Comparison of ENCODE assay signal across 8 cellular contexts in genomic region chr12:49108958-49109404, GRCh38. TPM values are rescaled to one million over a fixed set of nuclear protein-coding genes. Genes with fewer than 3 reads are reported as not detected.
A peak's percentile ranks its signal among the peaks of the same experiment; 100 is the strongest.
DNase-seq lines count a peak whose midpoint lies in the region; ATAC-seq and TF ChIP-seq lines count a peak whose summit lies in the region.

No MANE protein-coding gene starts in this region.

- H3K4me3 ChIP-seq in ectodermal cell (ENCODE audit: insufficient read depth, low read depth, low read length), result peak overlapping the region; percentile 99

- H3K27ac Mint-ChIP-seq in CD14-positive monocyte, result peak overlapping the region; percentile 90 to 96 (median 92)

- 91 to 93% methylated on average over 4 of the region's 4 CpGs for WGBS in ectodermal cell, 2 experiments

- no peaks in the 10 kb centered on the region for H3K27me3 ChIP-seq in ectodermal cell (ENCODE audit: control insufficient read depth, insufficient read depth, low read length, poor library complexity, severe bottlenecking)

- ATAC-seq in HG03571 (IDR thresholded peaks at IDR 0.05; ENCODE audit: unreplicated experiment), result no peak
- ATAC-seq in GM21528 (IDR thresholded peaks at IDR 0.05; ENCODE audit: low FRiP score, unreplicated experiment), result no peak

- peaks cover 0 to 1% (median 1%) of the 10 kb centered on the region in 3 donors for H3K27me3 Mint-ChIP-seq in CD14-positive monocyte (ENCODE audit: low read depth in 3 of 3)

- DNase-seq in CD14-positive monocyte (ENCODE audit: low spot score) (no peak), NOMO-1 treated with dmso at 0.1 percent for 144 hours (lab: John Stamatoyannopoulos, UW; ENCODE audit: unreplicated experiment) (peak; percentile 47), myocyte (ENCODE audit: low read depth) (peak; percentile 35), occipital lobe (lab: John Stamatoyannopoulos, UW) (no peak), NCI-H2081 (lab: John Stamatoyannopoulos, UW) (no peak)

- H3K9me3 ChIP-seq in ectodermal cell (ENCODE audit: control insufficient read depth, low read length), result no peaks in the 10 kb centered on the region

- no peak for TF ChIP-seq CTCF in CD14-positive monocyte (IDR thresholded peaks at IDR 0.05)

- peaks cover 10% of the 10 kb centered on the region for H3K36me3 ChIP-seq in ectodermal cell (ENCODE audit: control insufficient read depth, insufficient read depth, low read length)

- H3K9me3 Mint-ChIP-seq in CD14-positive monocyte, result no peaks in the 10 kb centered on the region

- peaks cover 60% of the 10 kb centered on the region for H3K4me1 Mint-ChIP-seq in CD14-positive monocyte

- H3K27ac ChIP-seq in ectodermal cell (ENCODE audit: insufficient read depth, low read depth, low read length, poor library complexity, severe bottlenecking), result no peak overlapping the region

- H3K36me3 Mint-ChIP-seq in CD14-positive monocyte, result peaks cover 18 to 21% of the 10 kb centered on the region in 2 donors

- peak overlapping the region; percentile 95 to 100 for H3K4me3 Mint-ChIP-seq in CD14-positive monocyte

- intact Hi-C loops in CD14-positive monocyte (cut with micrococcal nuclease), result no loop called here

- peaks cover 7% of the 10 kb centered on the region for H3K4me1 ChIP-seq in ectodermal cell (ENCODE audit: control insufficient read depth, insufficient read depth, low read length)

RNA-seq across cellular contexts. Expression of gene LMBR1L, which starts 1.7 kb away (rescaled TPM):
- polyA plus RNA-seq in CD14-positive monocyte, result 10 to 100 TPM; 22.0 to 25.9 TPM
- polyA plus RNA-seq in ectodermal cell (2013, experiment 1 of 4), result 87.4 TPM
- polyA plus RNA-seq in ectodermal cell (2013, experiment 2 of 4), result 81.7 TPM
- 65.7 TPM for polyA plus RNA-seq in ectodermal cell (2013, experiment 3 of 4)
- 90.2 TPM for polyA plus RNA-seq in ectodermal cell (2013, experiment 4 of 4)
- 27.0 and 27.5 TPM in 2 replicates for total RNA-seq in myocyte
- polyA plus RNA-seq in myocyte (2012), result 33.6 TPM
- total RNA-seq in occipital lobe, result 90.8 TPM

RNA-seq across cellular contexts. Expression of gene DHH, which starts 14.4 kb away (rescaled TPM):
- not detected for polyA plus RNA-seq in CD14-positive monocyte
- polyA plus RNA-seq in ectodermal cell (2013, experiment 1 of 4), result 0.48 TPM
- polyA plus RNA-seq in ectodermal cell (2013, experiment 2 of 4), result 0.27 TPM
- 0.16 TPM for polyA plus RNA-seq in ectodermal cell (2013, experiment 3 of 4)
- 0.20 TPM for polyA plus RNA-seq in ectodermal cell (2013, experiment 4 of 4)
- total RNA-seq in myocyte (0.21 and 0.27 TPM in 2 replicates), occipital lobe (0.47 TPM)
- 0.05 TPM for polyA plus RNA-seq in myocyte (2012)

RNA-seq across cellular contexts. Expression of gene TUBA1B, which starts 22.2 kb away (rescaled TPM):
- polyA plus RNA-seq in CD14-positive monocyte, result 100 to 1,000 TPM; 481 to 538 TPM
- polyA plus RNA-seq in ectodermal cell (2013, experiment 1 of 4), result 3,516 TPM
- 3,241 TPM for polyA plus RNA-seq in ectodermal cell (2013, experiment 2 of 4)
- 2,742 TPM for polyA plus RNA-seq in ectodermal cell (2013, experiment 3 of 4)
- 2,911 TPM for polyA plus RNA-seq in ectodermal cell (2013, experiment 4 of 4)
- total RNA-seq in myocyte, result 1,860 and 2,094 TPM in 2 replicates
- polyA plus RNA-seq in myocyte (2012), result 1,240 TPM
- total RNA-seq in occipital lobe, result 1,492 TPM

RNA-seq across cellular contexts. Expression of gene RHEBL1, which starts 39.2 kb away (rescaled TPM):
- under 1 TPM; 0.17 to 0.50 TPM for polyA plus RNA-seq in CD14-positive monocyte
- 4.0 TPM for polyA plus RNA-seq in ectodermal cell (2013, experiment 1 of 4)
- polyA plus RNA-seq in ectodermal cell (2013, experiment 2 of 4), result 1.8 TPM
- 3.4 TPM for polyA plus RNA-seq in ectodermal cell (2013, experiment 3 of 4)
- polyA plus RNA-seq in ectodermal cell (2013, experiment 4 of 4), result 2.4 TPM
- total RNA-seq in myocyte (1.2 TPM in 1 of 2 replicates, not detected in the other), occipital lobe (0.78 TPM)
- polyA plus RNA-seq in myocyte (2012), result 1.2 TPM

RNA-seq across cellular contexts. Expression of gene KMT2D, which starts 48.4 kb away (rescaled TPM):
- polyA plus RNA-seq in CD14-positive monocyte, result 1 to 10 TPM; 1.2 to 2.7 TPM
- 38.6 TPM for polyA plus RNA-seq in ectodermal cell (2013, experiment 1 of 4)
- polyA plus RNA-seq in ectodermal cell (2013, experiment 2 of 4), result 59.7 TPM
- 36.7 TPM for polyA plus RNA-seq in ectodermal cell (2013, experiment 3 of 4)
- 50.5 TPM for polyA plus RNA-seq in ectodermal cell (2013, experiment 4 of 4)
- total RNA-seq in myocyte, result 26.6 and 32.2 TPM in 2 replicates
- polyA plus RNA-seq in myocyte (2012), result 31.0 TPM
- 17.6 TPM for total RNA-seq in occipital lobe

Comparison
In these comparisons a context has a peak if more than half of its experiments do, and no peak if none do; other contexts are left out.
1. DNase-seq: peak in NOMO-1 treated with dmso at 0.1 percent for 144 hours (single experiment) and myocyte (single experiment); none in CD14-positive monocyte (single experiment), occipital lobe (single experiment) and NCI-H2081 (0 of 2).